Comparison of ENCODE assay signal across 11 cellular contexts in genomic region chr5:125134216-125135081, GRCh38.
A peak's percentile ranks its signal among the peaks of the same experiment; 100 is the strongest.
DNase-seq lines count a peak whose midpoint lies in the region; FAIRE-seq and TF ChIP-seq lines count a peak whose summit lies in the region.
"Had no signal": no experiment of that assay in that cellular context is flagged by ENCODE, and none has a peak within 500 bp of the region (broad histone marks: within the 10 kb centered on the region; RNA-seq: fewer than 3 reads in every experiment).

No MANE protein-coding gene starts in this region.

- no peaks in the 10 kb centered on the region for H3K36me3 Mint-ChIP-seq in CD4-positive, alpha-beta memory T cell
- H3K36me3 Mint-ChIP-seq in type B pancreatic cell = peaks cover 2% of the 10 kb centered on the region

- peaks cover 0 to 12% (median 5%) of the 10 kb centered on the region in 8 donors for H3K9me3 Mint-ChIP-seq in CD4-positive, alpha-beta memory T cell
- H3K9me3 Mint-ChIP-seq in type B pancreatic cell = peaks cover 17% of the 10 kb centered on the region

- H3K27me3 Mint-ChIP-seq in CD4-positive, alpha-beta memory T cell = no peaks in the 10 kb centered on the region
- H3K27me3 Mint-ChIP-seq in type B pancreatic cell = no peaks in the 10 kb centered on the region
- H3K27me3 Mint-ChIP-seq: activated CD4-positive, alpha-beta memory T cell treated with anti-CD3 and anti-CD28 coated beads, Interleukin-2, amount 10 ng/mL, durations not matched to agents 7 days and 5 days; T-helper 17 cell had no signal

- H3K4me1 ChIP-seq in CD4-positive, alpha-beta memory T cell (ENCODE audit: insufficient read depth, low read length) = no peaks in the 10 kb centered on the region

- H3K27ac ChIP-seq in CD4-positive, alpha-beta memory T cell (ENCODE audit: low read depth, low read length) = no peak overlapping the region

- H3K4me3 Mint-ChIP-seq in CD4-positive, alpha-beta memory T cell = no peak overlapping the region
- H3K4me3 Mint-ChIP-seq in type B pancreatic cell = no peak overlapping the region
- H3K4me3 Mint-ChIP-seq: activated CD4-positive, alpha-beta memory T cell treated with anti-CD3 and anti-CD28 coated beads, Interleukin-2, amount 10 ng/mL, durations not matched to agents 7 days and 5 days; T-helper 17 cell had no signal

- no peak for TF ChIP-seq POLR2A in lower leg skin (IDR thresholded peaks at IDR 0.05)

- peak; percentile 81 for FAIRE-seq in RCC 7860 (lab: Jason Lieb, UNC)

- no peaks in the 10 kb centered on the region for H3K27me3 ChIP-seq in CD4-positive, alpha-beta memory T cell (ENCODE audit: insufficient read depth, low read length)

- H3K4me1 Mint-ChIP-seq in CD4-positive, alpha-beta memory T cell = no peaks in the 10 kb centered on the region
- peaks cover 17% of the 10 kb centered on the region for H3K4me1 Mint-ChIP-seq in type B pancreatic cell (ENCODE audit: unreplicated experiment)
- H3K4me1 Mint-ChIP-seq: activated CD4-positive, alpha-beta memory T cell treated with anti-CD3 and anti-CD28 coated beads, Interleukin-2, amount 10 ng/mL, durations not matched to agents 7 days and 5 days; T-helper 17 cell had no signal

- H3K36me3 ChIP-seq in CD4-positive, alpha-beta memory T cell (ENCODE audit: insufficient read depth, low read length) = no peaks in the 10 kb centered on the region

- DNase-seq in EL (peak; percentile 93), RCC 7860 (ENCODE audit: low spot score) (peak; percentile 93), fibroblast of gingiva (ENCODE audit: low read depth) (peak; percentile 87), pulmonary artery endothelial cell (ENCODE audit: low read depth, low spot score) (peak; percentile 24), NCI-H2227 treated with DMSO at 0.1 percent for 48 hours (lab: John Stamatoyannopoulos, UW) (no peak), lower leg skin (ENCODE audit: low spot score in 2 of 2) (no peak), type B pancreatic cell (ENCODE audit: extremely low spot score, unreplicated experiment) (no peak)
- no peak for DNase-seq in CD4-positive, alpha-beta memory T cell
- DNase-seq: activated CD4-positive, alpha-beta memory T cell treated with anti-CD3 and anti-CD28 coated beads, Interleukin-2, amount 10 ng/mL, durations not matched to agents 7 days and 5 days; T-helper 17 cell had no signal

- TF ChIP-seq CTCF in lower leg skin (IDR thresholded peaks at IDR 0.05) (no peak), type B pancreatic cell (conservative IDR thresholded peaks at IDR 0.05) (no peak)

- H3K4me3 ChIP-seq in CD4-positive, alpha-beta memory T cell (ENCODE audit: low read length in 2 of 2) = no peak overlapping the region
- no peak overlapping the region for H3K4me3 ChIP-seq in lower leg skin (ENCODE audit: low read depth, poor library complexity, severe bottlenecking)
- H3K4me3 ChIP-seq: lung had no signal

- CTCF ChIA-PET in CD4-positive, alpha-beta memory T cell (lab: Charles Lee; ENCODE audit: partially characterized antibody) = no interaction called here

- no peak overlapping the region for H3K27ac Mint-ChIP-seq in CD4-positive, alpha-beta memory T cell
- no peak overlapping the region for H3K27ac Mint-ChIP-seq in type B pancreatic cell
- H3K27ac Mint-ChIP-seq: activated CD4-positive, alpha-beta memory T cell treated with anti-CD3 and anti-CD28 coated beads, Interleukin-2, amount 10 ng/mL, durations not matched to agents 7 days and 5 days; T-helper 17 cell had no signal

- intact Hi-C loops in CD4-positive, alpha-beta memory T cell (cut with micrococcal nuclease) = no loop called here
- intact Hi-C loops in lower leg skin (cut with DNase I; ENCODE audit: low total_unique reads) = no loop called here

- POLR2A ChIA-PET in CD4-positive, alpha-beta memory T cell (lab: Charles Lee; ENCODE audit: partially characterized antibody) = no interaction called here

- no peaks in the 10 kb centered on the region for H3K9me3 ChIP-seq in CD4-positive, alpha-beta memory T cell (ENCODE audit: control insufficient read depth in 1 of 2, low read length in 2 of 2)

- WGBS in lower leg skin, 2 donors = 48 to 52% methylated on average over 3 of the region's 3 CpGs

Comparison
In these comparisons a context has a peak if more than half of its experiments do, and no peak if none do; other contexts are left out.
1. DNase-seq: peak in EL (single experiment), RCC 7860 (single experiment), fibroblast of gingiva (single experiment) and pulmonary artery endothelial cell (single experiment); none in CD4-positive, alpha-beta memory T cell (0 of 5), NCI-H2227 treated with DMSO at 0.1 percent for 48 hours (single experiment), lower leg skin (0 of 2) and type B pancreatic cell (single experiment).